In the genomic region with DNA sequence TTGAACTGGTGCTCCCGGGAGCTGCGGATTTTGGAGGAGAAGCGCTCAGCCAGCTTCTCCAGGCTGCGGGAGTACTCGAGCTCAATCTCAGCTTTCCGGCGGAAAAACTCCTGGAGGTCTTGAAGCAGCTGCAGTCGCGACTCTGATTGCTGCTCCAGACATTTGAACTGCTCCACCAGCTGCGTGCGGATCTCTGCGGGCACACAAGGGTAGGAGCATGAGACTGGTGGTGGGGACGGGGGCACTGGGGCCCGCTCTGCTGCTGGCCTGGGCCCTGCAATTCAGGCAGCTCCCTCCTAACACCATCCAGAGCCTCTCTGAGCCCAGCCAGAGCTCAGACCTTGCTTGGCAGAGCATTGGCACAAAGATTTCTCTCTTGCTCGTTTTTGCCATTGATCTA, we compare ENCODE assay signal across 19 cellular contexts.
"Had no signal": no experiment of that assay in that cellular context is flagged by ENCODE, and none has a peak within 500 bp of the region (broad histone marks: within the 10 kb centered on the region; RNA-seq: fewer than 3 reads in every experiment).

No MANE protein-coding gene starts in this region.

- H3K4me1 Mint-ChIP-seq: activated CD4-positive, alpha-beta memory T cell treated with anti-CD3 and anti-CD28 coated beads, Interleukin-2, amount 10 ng/mL, durations not matched to agents 7 days and 5 days; activated CD4-positive, alpha-beta T cell treated with anti-CD3 and anti-CD28 coated beads for 36 hours; activated naive CD8-positive, alpha-beta T cell treated with anti-CD3 and anti-CD28 coated beads for 36 hours; activated T-helper 17 cell treated with anti-CD3 and anti-CD28 coated beads, Interleukin-2, amount 50 U/mL, for 72 hours had no signal

- H3K27me3 Mint-ChIP-seq: activated CD4-positive, alpha-beta memory T cell treated with anti-CD3 and anti-CD28 coated beads, Interleukin-2, amount 10 ng/mL, durations not matched to agents 7 days and 5 days; activated CD4-positive, alpha-beta T cell treated with anti-CD3 and anti-CD28 coated beads for 36 hours; activated naive CD4-positive, alpha-beta T cell treated with anti-CD3 and anti-CD28 coated beads, Interleukin-2, amount 10 ng/mL, durations not matched to agents 7 days and 5 days; activated naive CD8-positive, alpha-beta T cell treated with anti-CD3 and anti-CD28 coated beads for 36 hours; activated T-helper 17 cell treated with anti-CD3 and anti-CD28 coated beads, Interleukin-2, amount 50 U/mL, for 72 hours; T-helper 17 cell had no signal

- H3K4me3 Mint-ChIP-seq: activated CD4-positive, alpha-beta memory T cell treated with anti-CD3 and anti-CD28 coated beads, Interleukin-2, amount 10 ng/mL, durations not matched to agents 7 days and 5 days; activated CD4-positive, alpha-beta T cell treated with anti-CD3 and anti-CD28 coated beads for 36 hours; activated naive CD4-positive, alpha-beta T cell treated with anti-CD3 and anti-CD28 coated beads, Interleukin-2, amount 10 ng/mL, durations not matched to agents 7 days and 5 days; activated naive CD8-positive, alpha-beta T cell treated with anti-CD3 and anti-CD28 coated beads for 36 hours; activated T-helper 17 cell treated with anti-CD3 and anti-CD28 coated beads, Interleukin-2, amount 50 U/mL, for 72 hours; T-helper 17 cell had no signal

- H3K27ac Mint-ChIP-seq: activated CD4-positive, alpha-beta memory T cell treated with anti-CD3 and anti-CD28 coated beads, Interleukin-2, amount 10 ng/mL, durations not matched to agents 7 days and 5 days; activated CD4-positive, alpha-beta T cell treated with anti-CD3 and anti-CD28 coated beads for 36 hours; activated naive CD4-positive, alpha-beta T cell treated with anti-CD3 and anti-CD28 coated beads, Interleukin-2, amount 10 ng/mL, durations not matched to agents 7 days and 5 days; activated naive CD8-positive, alpha-beta T cell treated with anti-CD3 and anti-CD28 coated beads for 36 hours; activated T-helper 17 cell treated with anti-CD3 and anti-CD28 coated beads, Interleukin-2, amount 50 U/mL, for 72 hours; T-helper 17 cell had no signal

- ATAC-seq: activated CD4-positive, alpha-beta T cell treated with anti-CD3 and anti-CD28 coated beads for 36 hours; activated T-helper 17 cell treated with anti-CD3 and anti-CD28 coated beads, Interleukin-2, amount 50 U/mL, for 72 hours; T-helper 17 cell had no signal

- H3K9me3 Mint-ChIP-seq: activated CD4-positive, alpha-beta memory T cell treated with anti-CD3 and anti-CD28 coated beads, Interleukin-2, amount 10 ng/mL, durations not matched to agents 7 days and 5 days; activated naive CD4-positive, alpha-beta T cell treated with anti-CD3 and anti-CD28 coated beads, Interleukin-2, amount 10 ng/mL, durations not matched to agents 7 days and 5 days; activated naive CD8-positive, alpha-beta T cell treated with anti-CD3 and anti-CD28 coated beads for 36 hours; activated T-helper 17 cell treated with anti-CD3 and anti-CD28 coated beads, Interleukin-2, amount 50 U/mL, for 72 hours had no signal

- DNase-seq: activated CD4-positive, alpha-beta memory T cell treated with anti-CD3 and anti-CD28 coated beads, Interleukin-2, amount 10 ng/mL, durations not matched to agents 7 days and 5 days; activated CD4-positive, alpha-beta T cell treated with anti-CD3 and anti-CD28 coated beads for 36 hours; activated CD4-positive, alpha-beta T cell treated with anti-CD3 and anti-CD28 coated beads, Interleukin-2, amount 50 U/mL, for 1 hour; activated gamma-delta T cell; activated naive CD4-positive, alpha-beta T cell treated with anti-CD3 and anti-CD28 coated beads, Interleukin-2, amount 10 ng/mL, durations not matched to agents 7 days and 5 days; activated naive CD8-positive, alpha-beta T cell treated with anti-CD3 and anti-CD28 coated beads for 36 hours; activated T-cell treated with anti-CD3 and anti-CD28 coated beads for 4 hours; activated T-cell treated with anti-CD3 and anti-CD28 coated beads, Interleukin-2, amount 50 U/mL, for 48 hours; NCI-H1048; NCI-H146; NCI-H2029; NCI-H345; NCI-H510A; NCI-H526 treated with DMSO at 0.1 percent for 48 hours; NCI-H82; SIG-M5; T-helper 17 cell; T-helper 9 cell had no signal

- H3K36me3 Mint-ChIP-seq: activated naive CD4-positive, alpha-beta T cell treated with anti-CD3 and anti-CD28 coated beads, Interleukin-2, amount 10 ng/mL, durations not matched to agents 7 days and 5 days; activated naive CD8-positive, alpha-beta T cell treated with anti-CD3 and anti-CD28 coated beads for 36 hours had no signal
